In the genomic region with DNA sequence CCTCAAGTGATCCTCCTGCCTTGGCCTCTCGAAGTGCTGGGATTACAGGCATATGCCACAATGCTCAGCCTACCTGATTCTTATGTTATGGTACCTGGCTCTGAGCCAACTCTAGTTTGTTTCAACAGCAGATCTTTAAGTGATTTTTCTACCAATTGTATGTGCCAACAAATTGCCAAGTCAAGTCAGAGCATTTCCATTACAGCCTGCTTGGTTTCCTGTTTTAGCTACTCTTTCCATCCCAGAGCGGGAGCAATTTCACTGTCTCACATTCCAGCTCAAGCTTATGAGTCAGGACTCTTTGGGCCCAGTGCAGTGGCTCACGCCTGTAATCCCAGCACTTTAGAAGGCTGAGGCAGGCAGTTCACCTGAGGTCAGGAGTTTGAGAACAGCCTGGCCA, we compare ENCODE assay signal across 15 cellular contexts. TPM values are rescaled to one million over a fixed set of nuclear protein-coding genes. Genes with fewer than 3 reads are reported as not detected.
DNase-seq lines count a peak whose midpoint lies in the region; ATAC-seq and TF ChIP-seq lines count a peak whose summit lies in the region.
"Had no signal": no experiment of that assay in that cellular context is flagged by ENCODE, and none has a peak within 500 bp of the region (broad histone marks: within the 10 kb centered on the region; RNA-seq: fewer than 3 reads in every experiment).

No MANE protein-coding gene starts in this region.

- H3K4me3 ChIP-seq in fibroblast of villous mesenchyme (ENCODE audit: low read depth, low read length) = no peak overlapping the region
- H3K4me3 ChIP-seq: BLaER1, esophagus muscularis mucosa, spleen had no signal

- peak; percentile 51 for DNase-seq in A172 (ENCODE audit: low spot score)
- DNase-seq in H4 (ENCODE audit: low spot score) = peak; percentile 71
- peak; percentile 41 for DNase-seq in amniotic stem cell (lab: John Stamatoyannopoulos, UW)
- peak; percentile 57 for DNase-seq in fibroblast of villous mesenchyme (ENCODE audit: low read depth)
- DNase-seq in hypothalamus (lab: John Stamatoyannopoulos, UW) = no peak
- DNase-seq in NCI-H2029 (lab: John Stamatoyannopoulos, UW) = no peak
- DNase-seq: activated CD4-positive, alpha-beta T cell treated with anti-CD3 and anti-CD28 coated beads for 48 hours; NCI-H1436 treated with DMSO at 0.1 percent for 48 hours; nephron progenitor cell; spleen; T-cell had no signal

- TF ChIP-seq CTCF in fibroblast of villous mesenchyme (IDR thresholded peaks at IDR 0.05; ENCODE audit: insufficient read depth, low read depth, low read length) = no peak

- no peak for ATAC-seq in GM18519 (IDR thresholded peaks at IDR 0.05; ENCODE audit: low FRiP score, unreplicated experiment)
- ATAC-seq in HG02885 (IDR thresholded peaks at IDR 0.05; ENCODE audit: poor library complexity, unreplicated experiment) = no peak
- ATAC-seq: T-cell had no signal

RNA-seq across cellular contexts. Expression of gene RBBP6, which starts 30.8 kb away (rescaled TPM):
- 11.3 and 24.0 TPM in 2 replicates for total RNA-seq in A172 (2014; rRNA removed; shearing (Covaris generic))
- 7.7 and 16.0 TPM in 2 replicates for total RNA-seq in H4 (2014; rRNA removed; shearing (Covaris generic))
- total RNA-seq in fibroblast of villous mesenchyme = 21.3 and 31.1 TPM in 2 replicates

Comparison
In these comparisons a context has a peak if more than half of its experiments do, and no peak if none do; other contexts are left out.
1. DNase-seq: peak in A172 (single experiment), H4 (single experiment), amniotic stem cell (single experiment) and fibroblast of villous mesenchyme (single experiment); none in hypothalamus (0 of 51) and NCI-H2029 (single experiment).